24 cellular contexts compared by ENCODE assay signal in genomic region chr4:53986062-53986461, GRCh38.
"Had no signal": no experiment of that assay in that cellular context is flagged by ENCODE, and none has a peak within 500 bp of the region (broad histone marks: within the 10 kb centered on the region; RNA-seq: fewer than 3 reads in every experiment).

No MANE protein-coding gene starts in this region.

- H3K9me3 ChIP-seq: gastrocnemius medialis, heart left ventricle, mucosa of descending colon, prostate gland, sigmoid colon, stomach, thyroid gland, vagina had no signal

- H3K27me3 ChIP-seq: gastrocnemius medialis, heart left ventricle, hepatocyte, sigmoid colon, stomach, thyroid gland, vagina had no signal

- H3K9ac ChIP-seq: parathyroid adenoma had no signal

- H3K36me3 ChIP-seq: gastrocnemius medialis, heart left ventricle, prostate gland, sigmoid colon, stomach, thyroid gland, vagina had no signal

- H3K4me1 ChIP-seq: gastrocnemius medialis, parathyroid adenoma, prostate gland, sigmoid colon, stomach, thyroid gland, vagina had no signal

- H3K27ac ChIP-seq: dorsolateral prefrontal cortex, gastrocnemius medialis, heart left ventricle, hepatocyte, parathyroid adenoma, prostate gland, sigmoid colon, stomach, thyroid gland, vagina had no signal

- H3K4me2 ChIP-seq: hepatocyte had no signal

- DNase-seq: dorsolateral prefrontal cortex; effector CD4-positive, alpha-beta T cell; gastrocnemius medialis; heart left ventricle; kidney; mesenchymal stem cell; mucosa of descending colon; naive B cell; right cardiac atrium; sigmoid colon; stimulated activated CD4-positive, alpha-beta T cell treated with anti-CD3 and anti-CD28 coated beads, Interleukin-2, amount 100 ng/mL, for 24 hours; stimulated activated CD4-positive, alpha-beta T cell treated with anti-CD3 and anti-CD28 coated beads, Interleukin-4, amount 100 ng/mL, for 24 hours; stimulated activated naive CD4-positive, alpha-beta T cell treated with Interleukin-2 at 50 U/mL for 16 hours; stomach; thyroid gland; trophoblast cell had no signal

- H2AFZ ChIP-seq: hepatocyte, parathyroid adenoma had no signal

- H3K4me3 ChIP-seq: dorsolateral prefrontal cortex, gastrocnemius medialis, heart left ventricle, hepatocyte, lung, mucosa of descending colon, prostate gland, sigmoid colon, stomach, thyroid gland, vagina had no signal

- H3K79me2 ChIP-seq: hepatocyte, parathyroid adenoma had no signal

- ATAC-seq: gastrocnemius medialis; heart left ventricle; left lobe of liver; mucosa of descending colon; natural killer cell treated with Interleukin-12 subunit alpha and Interleukin-12 subunit beta and Interleukin-15 and Interleukin-18, amount 100 ng/mL, for 72 hours; right cardiac atrium; stimulated activated effector memory CD8-positive, alpha-beta T cell treated with anti-CD3 and anti-CD28 coated beads, Interleukin-12 subunit alpha, Interleukin-12 subunit beta, amount 100 ng/mL, for 72 hours had no signal
